10 cellular contexts compared by ENCODE assay signal in the genomic region with DNA sequence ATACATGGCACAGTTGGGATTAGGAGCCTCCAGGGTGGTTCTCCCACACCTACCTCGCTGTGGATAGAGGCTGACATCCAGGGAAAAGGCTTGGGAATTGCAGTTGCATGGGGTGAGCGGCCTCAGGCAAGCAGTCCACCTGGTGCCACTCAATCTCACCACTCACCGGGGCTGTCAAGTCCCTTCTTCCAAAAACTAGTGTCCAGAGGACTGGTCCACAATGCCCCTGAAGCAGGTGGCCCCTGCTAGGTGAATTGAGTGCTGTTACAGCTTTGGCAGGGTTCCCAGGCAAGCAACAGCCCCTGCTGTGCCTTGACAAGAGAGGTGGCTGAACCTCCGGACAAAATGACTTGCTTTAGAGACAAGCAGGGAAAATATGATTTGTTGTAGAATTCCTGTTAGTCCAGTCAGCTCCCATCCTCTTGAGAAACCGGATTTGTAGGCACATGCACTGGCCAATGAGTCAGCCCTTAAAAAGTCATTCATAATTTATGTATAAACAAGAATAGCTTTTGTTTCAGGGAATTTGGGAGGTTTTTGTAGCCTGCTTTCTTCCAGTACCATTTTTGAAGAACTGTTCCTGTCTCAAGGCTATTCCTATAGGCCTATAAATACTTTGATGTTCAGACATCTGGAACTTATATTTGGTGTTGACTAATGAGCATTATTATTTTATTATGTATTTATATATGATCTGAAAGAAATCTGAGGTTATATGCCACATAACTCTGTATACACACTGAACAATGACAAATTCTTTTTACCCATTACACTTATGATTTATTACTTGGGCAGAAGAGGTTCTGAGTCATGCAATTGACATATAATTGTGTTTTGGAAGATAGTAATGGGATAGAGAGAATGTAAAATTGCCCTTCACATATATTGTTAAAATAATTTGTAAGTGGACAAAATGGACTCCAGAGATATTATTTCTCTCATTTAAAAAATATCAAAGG.
A peak's percentile ranks its signal among the peaks of the same experiment; 100 is the strongest.
DNase-seq lines count a peak whose midpoint lies in the region; ATAC-seq, FAIRE-seq and TF ChIP-seq lines count a peak whose summit lies in the region.
"Had no signal": no experiment of that assay in that cellular context is flagged by ENCODE, and none has a peak within 500 bp of the region (broad histone marks: within the 10 kb centered on the region; RNA-seq: fewer than 3 reads in every experiment).

No MANE protein-coding gene starts in this region.

- H3K9ac ChIP-seq in neuronal stem cell (ENCODE audit: low read depth, low read length, poor library complexity) = no peak overlapping the region

- H3K27me3 ChIP-seq in bronchial epithelial cell (ENCODE audit: control insufficient read depth, insufficient read depth, low read length) (no peaks in the 10 kb centered on the region), neuronal stem cell (ENCODE audit: control insufficient read depth in 3 of 3, insufficient read depth in 3 of 3, low read depth in 1 of 3, low read length in 3 of 3) (no peaks in the 10 kb centered on the region)

- H2BK15ac ChIP-seq in neuronal stem cell (ENCODE audit: low read length) = no peak overlapping the region

- no peak overlapping the region for H4K8ac ChIP-seq in neuronal stem cell (ENCODE audit: low read depth, low read length)

- FAIRE-seq in bronchial epithelial cell (lab: Jason Lieb, UNC) = no peak

- no peak overlapping the region for H2BK5ac ChIP-seq in neuronal stem cell (ENCODE audit: low read length)

- TF ChIP-seq CTCF in bronchial epithelial cell (IDR thresholded peaks at IDR 0.05; ENCODE audit: insufficient read depth, low read length, severe bottlenecking) = no peak

- peak overlapping the region; percentile 24 for H3K18ac ChIP-seq in neuronal stem cell (ENCODE audit: low read length)

- H3K79me1 ChIP-seq in neuronal stem cell (ENCODE audit: low read depth, low read length) = no peaks in the 10 kb centered on the region

- no peak overlapping the region for H2AFZ ChIP-seq in neuronal stem cell (ENCODE audit: low read length)

- H3K36me3 ChIP-seq in bronchial epithelial cell (ENCODE audit: control insufficient read depth, insufficient read depth, low read length) = no peaks in the 10 kb centered on the region
- no peaks in the 10 kb centered on the region for H3K36me3 ChIP-seq in neuronal stem cell (replicated peaks in 1 of 2; ENCODE audit: control insufficient read depth in 2 of 2, insufficient read depth in 2 of 2, low read length in 2 of 2)

- H2BK120ac ChIP-seq in neuronal stem cell (ENCODE audit: low read depth, low read length) = no peak overlapping the region

- H4K91ac ChIP-seq in neuronal stem cell (ENCODE audit: low read depth, low read length, poor library complexity) = no peak overlapping the region

- no peaks in the 10 kb centered on the region for H3K9me3 ChIP-seq in neuronal stem cell (replicated peaks in 1 of 2; ENCODE audit: control insufficient read depth in 2 of 2, insufficient read depth in 1 of 2, low read depth in 1 of 2, low read length in 2 of 2)

- no peak overlapping the region for H3K4me2 ChIP-seq in neuronal stem cell (ENCODE audit: insufficient read depth, low read length, poor library complexity, severe bottlenecking)

- DNase-seq in COR-L47 (lab: John Stamatoyannopoulos, UW) (peak; percentile 92), NCI-H2081 treated with DMSO at 0.1 percent for 48 hours (lab: John Stamatoyannopoulos, UW) (peak; percentile 34), bronchial epithelial cell (ENCODE audit: low read depth) (peak; percentile 97), neuronal stem cell (ENCODE audit: low spot score) (no peak), MV-4-11 (lab: John Stamatoyannopoulos, UW) (no peak)
- DNase-seq: effector memory CD4-positive, alpha-beta T cell; T-helper 9 cell had no signal

- ATAC-seq in HG02938 (IDR thresholded peaks at IDR 0.05; ENCODE audit: unreplicated experiment) (no peak), GM18502 (IDR thresholded peaks at IDR 0.05; ENCODE audit: poor library complexity, unreplicated experiment) (no peak), GM18511 (IDR thresholded peaks at IDR 0.05; ENCODE audit: unreplicated experiment) (no peak)

- no peak overlapping the region for H3K14ac ChIP-seq in neuronal stem cell (ENCODE audit: low read length)

- no peak overlapping the region for H3K23ac ChIP-seq in neuronal stem cell (ENCODE audit: low read depth, low read length, poor library complexity)

- H2AK5ac ChIP-seq in neuronal stem cell (ENCODE audit: low read depth, low read length) = no peak overlapping the region

- no peak overlapping the region for H3K4ac ChIP-seq in neuronal stem cell (ENCODE audit: low read length)

- no CpG with 5 or more reads among the region's 5 CpGs for WGBS in neuronal stem cell (ENCODE audit: extremely low coverage in 2 of 2, insufficient read length in 2 of 2, insufficient replicate concordance in 1 of 2), 2 donors

- H3K4me1 ChIP-seq in neuronal stem cell (ENCODE audit: control insufficient read depth in 2 of 2, insufficient read depth in 1 of 2, low read depth in 1 of 2, low read length in 2 of 2) = peaks cover 0 to 1% of the 10 kb centered on the region in 2 donors

- H2BK12ac ChIP-seq in neuronal stem cell (ENCODE audit: low read length) = no peak overlapping the region

- H3K27ac ChIP-seq in neuronal stem cell (replicated peaks; ENCODE audit: low read length) = no peak overlapping the region

- H3K4me3 ChIP-seq in bronchial epithelial cell (ENCODE audit: low read depth, low read length) = peak overlapping the region; percentile 33
- no peak overlapping the region for H3K4me3 ChIP-seq in neuronal stem cell (ENCODE audit: low read length in 2 of 2)

Comparison
In these comparisons a context has a peak if more than half of its experiments do, and no peak if none do; other contexts are left out.
1. DNase-seq: peak in COR-L47 (single experiment), NCI-H2081 treated with DMSO at 0.1 percent for 48 hours (single experiment) and bronchial epithelial cell (single experiment); none in neuronal stem cell (single experiment) and MV-4-11 (single experiment).